2 cellular contexts compared by ENCODE assay signal in genomic region chr20:50038169-50038568, GRCh38.
TF ChIP-seq lines count a peak whose summit lies in the region.

No MANE protein-coding gene starts in this region.

TF ChIP-seq in WTC11, 78 proteins besides CTCF, POLR2A, EP300 and RAD21:
- TF ChIP-seq ZNF121 (CRISPR knock-in tag; IDR thresholded peaks at IDR 0.05) = peak; percentile 66; the same call in 1 of the 2 replicates
- TF ChIP-seq ZBTB43 (CRISPR knock-in tag; IDR thresholded peaks at IDR 0.05) = no peak
TF ChIP-seq in WTC11: peak in this region for 1.

TF ChIP-seq in endothelial cell of umbilical vein, 7 proteins besides CTCF, POLR2A, EP300 and RAD21:
- no peak for TF ChIP-seq MAX (IDR thresholded peaks at IDR 0.05; ENCODE audit: insufficient read depth, insufficient read length)
- TF ChIP-seq FOS (IDR thresholded peaks at IDR 0.05; ENCODE audit: borderline replicate concordance, insufficient read depth, low read length) = no peak
- TF ChIP-seq GATA2 (IDR thresholded peaks at IDR 0.05; ENCODE audit: insufficient read depth, insufficient read length, low read depth, low read length) = no peak
- TF ChIP-seq POLR2AphosphoS5 (IDR thresholded peaks at IDR 0.05; ENCODE audit: insufficient read depth, low read depth, low read length) = no peak
- no peak for TF ChIP-seq MYC (IDR thresholded peaks at IDR 0.05; ENCODE audit: low read depth, low read length)
